Comparison of ENCODE assay signal across 9 cellular contexts in the genomic region with DNA sequence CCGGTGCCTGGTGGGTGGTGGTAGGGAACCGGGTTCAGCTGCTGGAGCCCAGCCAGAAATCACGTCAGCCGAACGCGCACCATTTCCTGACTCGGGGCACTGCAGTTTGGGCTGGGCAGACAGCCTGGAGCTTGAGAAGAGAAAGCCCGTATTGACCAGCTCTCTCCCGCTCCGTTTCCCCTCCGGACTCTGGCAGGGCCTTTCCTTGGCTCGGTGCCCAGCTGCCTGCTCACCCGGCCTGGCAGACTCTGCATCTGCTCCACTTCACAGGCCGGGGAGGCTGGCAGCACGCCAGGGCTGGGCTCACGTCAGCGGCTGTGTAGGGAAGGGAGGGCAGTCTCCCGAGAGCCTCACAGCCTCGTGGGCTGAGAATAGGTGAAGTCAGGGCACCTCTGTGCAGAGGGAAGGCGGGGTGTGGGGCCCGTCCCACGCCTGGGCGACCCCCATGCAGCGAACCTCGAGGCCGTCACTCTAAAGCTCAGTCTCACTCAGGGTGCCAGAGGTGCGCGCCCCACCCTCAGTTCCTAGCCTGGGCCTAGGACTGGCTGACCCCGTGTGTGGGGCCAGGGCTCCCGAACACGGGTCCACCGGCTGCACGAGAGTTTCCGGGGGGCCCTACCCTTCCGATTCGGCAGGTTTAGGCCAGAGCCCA. TPM values are rescaled to one million over a fixed set of nuclear protein-coding genes. Genes with fewer than 3 reads are reported as not detected.
A peak's percentile ranks its signal among the peaks of the same experiment; 100 is the strongest.
DNase-seq lines count a peak whose midpoint lies in the region; ATAC-seq and TF ChIP-seq lines count a peak whose summit lies in the region.
"Had no signal": no experiment of that assay in that cellular context is flagged by ENCODE, and none has a peak within 500 bp of the region (broad histone marks: within the 10 kb centered on the region; RNA-seq: fewer than 3 reads in every experiment).

No MANE protein-coding gene starts in this region.

- H3K4me1 ChIP-seq in PC-9 (replicated peaks; ENCODE audit: insufficient read depth) (peaks cover 22% of the 10 kb centered on the region), tibial artery (peaks cover 6 to 37% (median 19%) of the 10 kb centered on the region in 4 donors)

- H3K9me3 ChIP-seq in PC-9 (ENCODE audit: insufficient read depth, low read depth) (no peaks in the 10 kb centered on the region), tibial artery (no peaks in the 10 kb centered on the region)

- DNase-seq in D341Med (ENCODE audit: low spot score) (peak; percentile 89), HUDEP-2 (lab: John Stamatoyannopoulos, UW; ENCODE audit: unreplicated experiment in 76 of 76) (peak in 74 of 76 experiments; percentile 12 to 96 (median 74)), PC-9 (peak; percentile 89 to 99), globus pallidus (ENCODE audit: low spot score) (peak; percentile 99), pons (ENCODE audit: low spot score) (peak; percentile 99), tibial artery (peak; percentile 99 to 100)
- DNase-seq in activated naive CD4-positive, alpha-beta T cell treated with anti-CD3 and anti-CD28 coated beads, Interleukin-2, amount 50 U/mL, for 16 hours: peak; percentile 69

- no peaks in the 10 kb centered on the region for H3K79me2 ChIP-seq in PC-9 (ENCODE audit: low read depth)

- H3K27me3 ChIP-seq in PC-9 (ENCODE audit: insufficient read depth, low read depth): no peaks in the 10 kb centered on the region
- no peaks in the 10 kb centered on the region for H3K27me3 ChIP-seq in tibial artery

- no peak for ATAC-seq in GM21526 (IDR thresholded peaks at IDR 0.05; ENCODE audit: low FRiP score, unreplicated experiment)

- POLR2A ChIA-PET in PC-9 (lab: Charles Lee; ENCODE audit: unreplicated experiment): interaction anchor here (0.5 to 0.8 kb wide), 4 partner anchors 49 to 1106 kb away, joined by 3 to 4 read pairs (median 4); no protein-coding TSS in a partner anchor

- peak overlapping the region; percentile 65 for H3K27ac ChIP-seq in PC-9
- H3K27ac ChIP-seq in tibial artery: peak overlapping the region; percentile 92 to 94
- H3K27ac ChIP-seq: SK-N-MC had no signal

- H3F3A ChIP-seq in PC-9 (ENCODE audit: insufficient read depth, low read depth): peaks cover 21% of the 10 kb centered on the region; the same call in 1 of the 2 replicates

- H3K36me3 ChIP-seq in PC-9 (ENCODE audit: low read depth): no peaks in the 10 kb centered on the region; the same call in 1 of the 2 replicates
- H3K36me3 ChIP-seq in tibial artery: no peaks in the 10 kb centered on the region

- no peaks in the 10 kb centered on the region for H3K9me2 ChIP-seq in PC-9 (ENCODE audit: insufficient read depth)

- H3K4me2 ChIP-seq in PC-9: peak overlapping the region; percentile 62

- H2AFZ ChIP-seq in PC-9: peak overlapping the region; percentile 41; the same call in 1 of the 2 replicates

- no peak for TF ChIP-seq CTCF in PC-9 (conservative IDR thresholded peaks at IDR 0.05)
- no peak for TF ChIP-seq CTCF in tibial artery (IDR thresholded peaks at IDR 0.05)

- TSS peak; percentile 100 for BruUV-seq in PC-9 (replicated peaks; lab: Mats Ljungman, UMichigan)

- H3K4me3 ChIP-seq in PC-9 (peak overlapping the region; percentile 6; the same call in 1 of the 2 replicates), tibial artery (peak overlapping the region; percentile 33 to 45)
- H3K4me3 ChIP-seq: SK-N-MC had no signal

- H4K20me1 ChIP-seq in PC-9 (ENCODE audit: insufficient read depth): no peaks in the 10 kb centered on the region; the same call in 1 of the 2 replicates

- CTCF ChIA-PET in PC-9 (lab: Charles Lee): interaction anchor here (2.5 kb wide), 1 partner anchor 74 kb away, joined by 8 read pairs; no protein-coding TSS in a partner anchor

- intact Hi-C loops in PC-9 (cut with micrococcal nuclease; ENCODE audit: unreplicated experiment) (loop anchor here (1.0 to 2.0 kb wide), 6 partner anchors 39 to 155 kb away; no protein-coding TSS in a partner anchor), tibial artery (cut with DNase I; ENCODE audit: low total_unique reads) (loop anchor here (2.0 kb wide), 1 partner anchor 151 kb away; no protein-coding TSS in a partner anchor)

RNA-seq across cellular contexts. Expression of a gene that starts 59.1 kb away (rescaled TPM):
- not detected in 2 replicates for total RNA-seq in PC-9 (2021)
